ENCODE assay signal across 21 cellular contexts in genomic region chr5:143311955-143312354, GRCh38.
DNase-seq lines count a peak whose midpoint lies in the region; ATAC-seq and TF ChIP-seq lines count a peak whose summit lies in the region.
"Had no signal": no experiment of that assay in that cellular context is flagged by ENCODE, and none has a peak within 500 bp of the region (broad histone marks: within the 10 kb centered on the region; RNA-seq: fewer than 3 reads in every experiment).

No MANE protein-coding gene starts in this region.

- H4K20me1 ChIP-seq in hepatocyte (ENCODE audit: insufficient read depth, poor library complexity, severe bottlenecking) = peaks cover 6% of the 10 kb centered on the region

- H3K4me1 ChIP-seq in SJSA1 (replicated peaks) = peaks cover 78% of the 10 kb centered on the region
- H3K4me1 ChIP-seq in hepatocyte (ENCODE audit: insufficient read depth) = no peaks in the 10 kb centered on the region

- peaks cover 72% of the 10 kb centered on the region for H3K36me3 ChIP-seq in SJSA1
- H3K36me3 ChIP-seq in hepatocyte (replicated peaks; ENCODE audit: insufficient read depth, low read depth) = no peaks in the 10 kb centered on the region

- peaks cover 9% of the 10 kb centered on the region for H3K4me1 Mint-ChIP-seq in activated CD4-positive, alpha-beta T cell treated with anti-CD3 and anti-CD28 coated beads, Interleukin-2, amount 10 ng/mL, durations not matched to agents 7 days and 5 days
- peaks cover 27% of the 10 kb centered on the region for H3K4me1 Mint-ChIP-seq in stimulated activated effector memory CD8-positive, alpha-beta T cell treated with anti-CD3 and anti-CD28 coated beads, Interleukin-12 subunit alpha, Interleukin-12 subunit beta, amount 100 ng/mL, for 72 hours
- H3K4me1 Mint-ChIP-seq: WTC11 had no signal

- TF ChIP-seq CTCF in fibroblast of villous mesenchyme (IDR thresholded peaks at IDR 0.05; ENCODE audit: insufficient read depth, low read depth, low read length) (no peak), hepatocyte (IDR thresholded peaks at IDR 0.05; ENCODE audit: poor library complexity) (no peak)

- no peak overlapping the region for H3K4me3 ChIP-seq in SJSA1
- H3K4me3 ChIP-seq in fibroblast of villous mesenchyme (ENCODE audit: low read depth, low read length) = no peak overlapping the region
- no peak overlapping the region for H3K4me3 ChIP-seq in hepatocyte
- H3K4me3 ChIP-seq: K562, spleen had no signal

- CTCF ChIA-PET in activated CD4-positive, alpha-beta T cell treated with anti-CD3 and anti-CD28 coated beads, Interleukin-2, amount 10 ng/mL, durations not matched to agents 7 days and 5 days (lab: Charles Lee) = no interaction called here

- H3K79me2 ChIP-seq in hepatocyte = peaks cover 30% of the 10 kb centered on the region

- H3K4me2 ChIP-seq in hepatocyte = no peak overlapping the region

- H3K27ac ChIP-seq in SJSA1 = peak overlapping the region; percentile 86
- H3K27ac ChIP-seq in hepatocyte = no peak overlapping the region
- H3K27ac ChIP-seq: HL-60, spleen had no signal

- ATAC-seq in stimulated activated effector memory CD8-positive, alpha-beta T cell treated with anti-CD3 and anti-CD28 coated beads, Interleukin-12 subunit alpha, Interleukin-12 subunit beta, amount 100 ng/mL, for 72 hours = no peak
- no peak for ATAC-seq in HG02981 (IDR thresholded peaks at IDR 0.05; ENCODE audit: unreplicated experiment)
- ATAC-seq in HG03457 (IDR thresholded peaks at IDR 0.05; ENCODE audit: unreplicated experiment) = no peak
- ATAC-seq: K562, left cardiac atrium, WTC11 had no signal

- peak overlapping the region; percentile 50 for H3K27ac Mint-ChIP-seq in activated CD4-positive, alpha-beta T cell treated with anti-CD3 and anti-CD28 coated beads, Interleukin-2, amount 10 ng/mL, durations not matched to agents 7 days and 5 days
- peak overlapping the region; percentile 8 for H3K27ac Mint-ChIP-seq in stimulated activated effector memory CD8-positive, alpha-beta T cell treated with anti-CD3 and anti-CD28 coated beads, Interleukin-12 subunit alpha, Interleukin-12 subunit beta, amount 100 ng/mL, for 72 hours
- H3K27ac Mint-ChIP-seq: WTC11 had no signal

- peaks cover 64% of the 10 kb centered on the region for H3K36me3 Mint-ChIP-seq in activated CD4-positive, alpha-beta T cell treated with anti-CD3 and anti-CD28 coated beads, Interleukin-2, amount 10 ng/mL, durations not matched to agents 7 days and 5 days (ENCODE audit: low read depth)
- H3K36me3 Mint-ChIP-seq in stimulated activated effector memory CD8-positive, alpha-beta T cell treated with anti-CD3 and anti-CD28 coated beads, Interleukin-12 subunit alpha, Interleukin-12 subunit beta, amount 100 ng/mL, for 72 hours = peaks cover 74% of the 10 kb centered on the region

- H3K4me3 Mint-ChIP-seq in activated CD4-positive, alpha-beta T cell treated with anti-CD3 and anti-CD28 coated beads, Interleukin-2, amount 10 ng/mL, durations not matched to agents 7 days and 5 days = no peak overlapping the region
- H3K4me3 Mint-ChIP-seq in stimulated activated effector memory CD8-positive, alpha-beta T cell treated with anti-CD3 and anti-CD28 coated beads, Interleukin-12 subunit alpha, Interleukin-12 subunit beta, amount 100 ng/mL, for 72 hours = no peak overlapping the region
- H3K4me3 Mint-ChIP-seq: WTC11 had no signal

- peaks cover 4% of the 10 kb centered on the region for H3K9me3 Mint-ChIP-seq in activated CD4-positive, alpha-beta T cell treated with anti-CD3 and anti-CD28 coated beads, Interleukin-2, amount 10 ng/mL, durations not matched to agents 7 days and 5 days
- no peaks in the 10 kb centered on the region for H3K9me3 Mint-ChIP-seq in stimulated activated effector memory CD8-positive, alpha-beta T cell treated with anti-CD3 and anti-CD28 coated beads, Interleukin-12 subunit alpha, Interleukin-12 subunit beta, amount 100 ng/mL, for 72 hours
- H3K9me3 Mint-ChIP-seq: WTC11 had no signal

- no peak overlapping the region for H2AFZ ChIP-seq in hepatocyte

- POLR2A ChIA-PET in activated CD4-positive, alpha-beta T cell treated with anti-CD3 and anti-CD28 coated beads, Interleukin-2, amount 10 ng/mL, durations not matched to agents 7 days and 5 days (lab: Charles Lee) = no interaction called here

- no peaks in the 10 kb centered on the region for H3K9me2 ChIP-seq in hepatocyte (replicated peaks; ENCODE audit: insufficient read depth)

- H3K27me3 Mint-ChIP-seq in activated CD4-positive, alpha-beta T cell treated with anti-CD3 and anti-CD28 coated beads, Interleukin-2, amount 10 ng/mL, durations not matched to agents 7 days and 5 days = no peaks in the 10 kb centered on the region

- no peak for DNase-seq in activated CD4-positive, alpha-beta T cell treated with anti-CD3 and anti-CD28 coated beads, Interleukin-2, amount 10 ng/mL, durations not matched to agents 7 days and 5 days
- no peak for DNase-seq in activated CD4-positive, alpha-beta T cell treated with anti-CD3 and anti-CD28 coated beads for 48 hours
- DNase-seq in SJSA1 (ENCODE audit: low read depth in 1 of 2, low spot score in 2 of 2) (peak in 1 of 2 experiments; percentile 56), fibroblast of villous mesenchyme (ENCODE audit: low read depth) (peak; percentile 48), hepatocyte (ENCODE audit: low spot score) (no peak)
- no peak for DNase-seq in stimulated activated effector memory CD8-positive, alpha-beta T cell treated with anti-CD3 and anti-CD28 coated beads, Interleukin-12 subunit alpha, Interleukin-12 subunit beta, amount 100 ng/mL, for 72 hours (ENCODE audit: low spot score in 2 of 2)
- DNase-seq: 8988T; activated naive CD4-positive, alpha-beta T cell; cortex of kidney; erythroblast; hypothalamus; left cardiac atrium; NCI-H1105 treated with DMSO at 0.1 percent for 48 hours; NCI-H2171; posterior cingulate gyrus; spleen had no signal

- H3K9me3 ChIP-seq in SJSA1 (replicated peaks) (no peaks in the 10 kb centered on the region), hepatocyte (ENCODE audit: low read depth) (no peaks in the 10 kb centered on the region)
- H3K9me3 ChIP-seq: spleen had no signal

- WGBS in hepatocyte (ENCODE audit: low lambda C conversion rate, missing lambda C conversion rate) = 93% methylated on average over 1 of the region's 1 CpG

- H3K27me3 ChIP-seq in SJSA1 (replicated peaks) (no peaks in the 10 kb centered on the region), hepatocyte (no peaks in the 10 kb centered on the region)
- H3K27me3 ChIP-seq: spleen had no signal
